10 cellular contexts compared by ENCODE assay signal in the genomic region with DNA sequence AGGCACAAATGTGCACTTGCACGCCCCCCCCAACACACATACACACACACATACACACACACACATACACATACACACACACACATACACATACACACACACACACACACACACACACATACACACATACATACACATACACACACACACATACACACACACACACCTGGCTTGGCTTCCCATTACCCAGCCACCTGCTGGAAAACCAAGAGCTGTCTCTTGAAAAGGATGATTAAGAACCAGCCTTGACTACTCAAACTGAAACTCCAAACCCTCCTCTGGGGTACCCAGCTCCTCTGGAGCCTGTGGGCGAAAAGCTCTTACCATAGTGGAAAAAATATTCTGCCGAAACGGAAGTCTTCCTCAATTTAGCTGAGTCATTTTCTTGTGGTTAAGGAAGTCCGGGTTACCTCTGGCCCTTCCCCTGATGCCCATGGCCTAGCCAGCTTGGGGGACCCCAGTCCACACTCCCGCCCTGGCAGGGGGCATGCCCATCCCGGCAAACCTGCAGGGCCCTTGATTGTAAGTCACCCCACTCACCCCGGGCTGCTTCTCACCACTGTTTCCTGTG. TPM values are rescaled to one million over a fixed set of nuclear protein-coding genes. Genes with fewer than 3 reads are reported as not detected.
A peak's percentile ranks its signal among the peaks of the same experiment; 100 is the strongest.
DNase-seq lines count a peak whose midpoint lies in the region; ATAC-seq and TF ChIP-seq lines count a peak whose summit lies in the region.
"Had no signal": no experiment of that assay in that cellular context is flagged by ENCODE, and none has a peak within 500 bp of the region (broad histone marks: within the 10 kb centered on the region; RNA-seq: fewer than 3 reads in every experiment).

No MANE protein-coding gene starts in this region.

- H3K27me3 ChIP-seq in upper lobe of right lung (no peaks in the 10 kb centered on the region), testis (no peaks in the 10 kb centered on the region)

- H3K27ac ChIP-seq in upper lobe of right lung (no peak overlapping the region), testis (no peak overlapping the region)
- H3K27ac ChIP-seq: C4-2B, esophagus muscularis mucosa had no signal

- H3K9me3 ChIP-seq in upper lobe of right lung (no peaks in the 10 kb centered on the region), testis (no peaks in the 10 kb centered on the region)
- H3K9me3 ChIP-seq: esophagus muscularis mucosa had no signal

- no peak for TF ChIP-seq CTCF in upper lobe of right lung (IDR thresholded peaks at IDR 0.05)
- TF ChIP-seq CTCF in testis (IDR thresholded peaks at IDR 0.05), result no peak

- 81 to 87% methylated on average over 5 to 8 of the region's 8 CpGs for WGBS in testis, 2 donors

- H3K4me3 ChIP-seq in upper lobe of right lung (no peak overlapping the region), testis (no peak overlapping the region)
- H3K4me3 ChIP-seq: esophagus muscularis mucosa had no signal

- DNase-seq in Right ventricle myocardium inferior (ENCODE audit: missing footprints) (peak; percentile 53), cardiac septum (ENCODE audit: low spot score) (no peak), upper lobe of right lung (no peak), testis (no peak), H4 (ENCODE audit: low spot score) (no peak), AG08395 (ENCODE audit: low spot score) (no peak)
- DNase-seq in activated naive CD4-positive, alpha-beta T cell treated with anti-CD3 and anti-CD28 coated beads, Interleukin-2, amount 50 U/mL, for 16 hours, result peak; percentile 46

- ATAC-seq in Right ventricle myocardium inferior (no peak), HG03175 (IDR thresholded peaks at IDR 0.05; ENCODE audit: unreplicated experiment) (peak; percentile 89), upper lobe of right lung (peak; percentile 12)

- H3K36me3 ChIP-seq in upper lobe of right lung (no peaks in the 10 kb centered on the region), testis (ENCODE audit: low read depth, missing control alignments) (no peaks in the 10 kb centered on the region)
- H3K36me3 ChIP-seq: esophagus muscularis mucosa had no signal

- no peak for TF ChIP-seq POLR2A in testis (IDR thresholded peaks at IDR 0.05)

- H3K4me1 ChIP-seq in upper lobe of right lung (peaks cover 5% of the 10 kb centered on the region), testis (no peaks in the 10 kb centered on the region)
- H3K4me1 ChIP-seq: esophagus muscularis mucosa had no signal

- intact Hi-C loops in Right ventricle myocardium inferior (cut with DNase I) (no loop called here), cardiac septum (cut with DNase I) (no loop called here), upper lobe of right lung (cut with DNase I) (no loop called here), testis (cut with DNase I; ENCODE audit: low total_unique reads) (no loop called here)

RNA-seq across cellular contexts. Expression of gene CEBPA, which starts 21.9 kb away (rescaled TPM):
- 4.9 TPM for total RNA-seq in Right ventricle myocardium inferior
- total RNA-seq in cardiac septum, result 2.3 TPM
- 59.1 TPM for total RNA-seq in upper lobe of right lung
- 1 to 10 TPM; 3.5 to 5.0 TPM for total RNA-seq in testis
- polyA plus RNA-seq in testis (ENCODE audit: insufficient read depth, low read depth, low replicate concordance), result 4.7 TPM
- total RNA-seq in H4 (2014; rRNA removed; shearing (Covaris generic)), result 2.7 and 4.3 TPM in 2 replicates

RNA-seq across cellular contexts. Expression of gene SLC7A10, which starts 54.8 kb away (rescaled TPM):
- total RNA-seq in Right ventricle myocardium inferior, result 0.32 TPM
- total RNA-seq in cardiac septum, result not detected
- total RNA-seq in upper lobe of right lung, result 1.1 TPM
- total RNA-seq in testis, result 1 to 10 TPM; 3.0 to 5.8 TPM
- polyA plus RNA-seq in testis (ENCODE audit: insufficient read depth, low read depth, low replicate concordance), result 2.1 TPM
- not detected in 2 replicates for total RNA-seq in H4 (2014; rRNA removed; shearing (Covaris generic))
- total RNA-seq: esophagus muscularis mucosa had no signal

Comparison
In these comparisons a context has a peak if more than half of its experiments do, and no peak if none do; other contexts are left out.
1. DNase-seq: peak in Right ventricle myocardium inferior (single experiment) and activated naive CD4-positive, alpha-beta T cell treated with anti-CD3 and anti-CD28 coated beads, Interleukin-2, amount 50 U/mL, for 16 hours (single experiment); none in cardiac septum (single experiment), upper lobe of right lung (single experiment), testis (single experiment), H4 (single experiment) and AG08395 (single experiment).
2. RNA of gene CEBPA, which starts 21.9 kb away (total RNA-seq): 59.1 TPM in upper lobe of right lung (single experiment); 3.5 to 5.0 TPM in testis, 4.9 TPM in Right ventricle myocardium inferior (single experiment), 2.7 to 4.3 TPM in H4 and 2.3 TPM in cardiac septum (single experiment); every median in the first group is over 10 times any median in the second.